Comparison of ENCODE assay signal across 14 cellular contexts in genomic region chr22:44260216-44261035, GRCh38. TPM values are rescaled to one million over a fixed set of nuclear protein-coding genes. Genes with fewer than 3 reads are reported as not detected.
"Had no signal": no experiment of that assay in that cellular context is flagged by ENCODE, and none has a peak within 500 bp of the region (broad histone marks: within the 10 kb centered on the region; RNA-seq: fewer than 3 reads in every experiment).

No MANE protein-coding gene starts in this region.

- H3K27me3 ChIP-seq: neural progenitor cell, right atrium auricular region had no signal

- ATAC-seq: heart left ventricle, SK-N-SH treated with all-trans-retinoic acid at 6 μM for 48 hours had no signal

- H3K9me3 Mint-ChIP-seq: activated CD4-positive, alpha-beta memory T cell treated with anti-CD3 and anti-CD28 coated beads, Interleukin-2, amount 10 ng/mL, durations not matched to agents 7 days and 5 days; activated T-helper 2 cell treated with anti-CD3 and anti-CD28 coated beads, Interferon-gamma antibody, Interleukin-2, Interleukin-4, amounts not matched to agents 10 μg/mL and 5 μg/mL and 100 μg/mL, durations not matched to agents 14 hours and 24 hours and 36 hours; memory B cell; T-helper 1 cell treated with Interleukin-12 subunit alpha and Interleukin-12 subunit beta and Interleukin-4 antibody, amounts not matched to agents 30 μg/mL and 1 μg/mL, for 36 hours had no signal

- H3K4me3 ChIP-seq: heart left ventricle, left ventricle myocardium inferior, neural progenitor cell, right atrium auricular region had no signal

- H3K4me3 Mint-ChIP-seq: activated CD4-positive, alpha-beta memory T cell treated with anti-CD3 and anti-CD28 coated beads, Interleukin-2, amount 10 ng/mL, durations not matched to agents 7 days and 5 days; activated naive CD8-positive, alpha-beta T cell; memory B cell; neural progenitor cell; T-helper 1 cell treated with Interleukin-12 subunit alpha and Interleukin-12 subunit beta and Interleukin-4 antibody, amounts not matched to agents 30 μg/mL and 1 μg/mL, for 36 hours had no signal

- DNase-seq: activated CD4-positive, alpha-beta memory T cell treated with anti-CD3 and anti-CD28 coated beads, Interleukin-2, amount 10 ng/mL, durations not matched to agents 7 days and 5 days; effector CD4-positive, alpha-beta T cell; left ventricle myocardium inferior; Right ventricle myocardium superior; stimulated activated CD4-positive, alpha-beta T cell treated with anti-CD3 and anti-CD28 coated beads, Interleukin-1b, Interleukin-23, amount 100 ng/mL, for 48 hours; stimulated activated naive CD4-positive, alpha-beta T cell had no signal

- H3K27ac ChIP-seq: heart left ventricle, left ventricle myocardium inferior, neural progenitor cell, right atrium auricular region had no signal

- H3K27ac Mint-ChIP-seq: activated CD4-positive, alpha-beta memory T cell treated with anti-CD3 and anti-CD28 coated beads, Interleukin-2, amount 10 ng/mL, durations not matched to agents 7 days and 5 days; activated naive CD8-positive, alpha-beta T cell; activated T-helper 2 cell treated with anti-CD3 and anti-CD28 coated beads, Interferon-gamma antibody, Interleukin-2, Interleukin-4, amounts not matched to agents 10 μg/mL and 5 μg/mL and 100 μg/mL, durations not matched to agents 14 hours and 24 hours and 36 hours; memory B cell; neural progenitor cell; T-helper 1 cell treated with Interleukin-12 subunit alpha and Interleukin-12 subunit beta and Interleukin-4 antibody, amounts not matched to agents 30 μg/mL and 1 μg/mL, for 36 hours had no signal

- H3K36me3 Mint-ChIP-seq: activated naive CD8-positive, alpha-beta T cell; memory B cell had no signal

- H3K36me3 ChIP-seq: heart left ventricle, left ventricle myocardium inferior, neural progenitor cell, right atrium auricular region had no signal

- H3K9me3 ChIP-seq: heart left ventricle, right atrium auricular region had no signal

RNA-seq across cellular contexts. Expression of gene SHISAL1, which starts 52.3 kb away (rescaled TPM):
- total RNA-seq: activated CD4-positive, alpha-beta memory T cell treated with anti-CD3 and anti-CD28 coated beads, Interleukin-2, amount 10 ng/mL, durations not matched to agents 7 days and 5 days; activated T-helper 2 cell treated with anti-CD3 and anti-CD28 coated beads, Interferon-gamma antibody, Interleukin-2, Interleukin-4, amounts not matched to agents 10 μg/mL and 5 μg/mL and 100 μg/mL, durations not matched to agents 14 hours and 24 hours and 36 hours had no signal
